ENCODE assay signal across 1 cellular context in genomic region chr22:36563001-36563400, GRCh38.
A peak's percentile ranks its signal among the peaks of the same experiment; 100 is the strongest.
TF ChIP-seq lines count a peak whose summit lies in the region.

No MANE protein-coding gene starts in this region.

TF ChIP-seq in K562, 482 proteins besides CTCF, POLR2A, EP300 and RAD21:
- TF ChIP-seq ZBTB26 (CRISPR knock-in tag; IDR thresholded peaks at IDR 0.05) (no peak), KDM2B (CRISPR knock-in tag; IDR thresholded peaks at IDR 0.05) (no peak), GATAD2A (IDR thresholded peaks at IDR 0.05) (no peak), MAFG (tag; conservative IDR thresholded peaks at IDR 0.05) (peak; percentile 46; the same call in 1 of the 2 replicates), ZFP91 (CRISPR knock-in tag; IDR thresholded peaks at IDR 0.05) (no peak), ZNF232 (CRISPR knock-in tag; IDR thresholded peaks at IDR 0.05) (no peak), RBFOX2 (IDR thresholded peaks at IDR 0.05; ENCODE audit: low read depth, low read length) (no peak), XRCC3 (IDR thresholded peaks at IDR 0.05) (no peak), PHTF2 (CRISPR knock-in tag; IDR thresholded peaks at IDR 0.05) (no peak), NFE2 (IDR thresholded peaks at IDR 0.05; ENCODE audit: low read depth) (peak; percentile 62), ZBTB7A (IDR thresholded peaks at IDR 0.05; ENCODE audit: borderline replicate concordance, control insufficient read depth, low read depth, low read length) (peak; percentile 47; the same call in 1 of the 2 replicates), NRF1 (conservative IDR thresholded peaks at IDR 0.05 in 1 of 2, IDR thresholded peaks at IDR 0.05 in 1 of 2) (no peak), ZNF407 (IDR thresholded peaks at IDR 0.05; ENCODE audit: low read depth) (no peak), CUX1 (CRISPR knock-in tag; IDR thresholded peaks at IDR 0.05) (no peak), PRMT5 (CRISPR knock-in tag; IDR thresholded peaks at IDR 0.05) (no peak), NFE2L1 (tag; IDR thresholded peaks at IDR 0.05; ENCODE audit: borderline replicate concordance, low read depth) (no peak), ARNT (IDR thresholded peaks at IDR 0.05) (no peak), TFE3 (CRISPR knock-in tag; IDR thresholded peaks at IDR 0.05) (no peak), ZNF592 (IDR thresholded peaks at IDR 0.05) (no peak), ZNF699 (CRISPR knock-in tag; IDR thresholded peaks at IDR 0.05; ENCODE audit: insufficient replicate concordance) (no peak), ZHX1 (conservative IDR thresholded peaks at IDR 0.05; ENCODE audit: low read length) (no peak)
